In the genomic region with DNA sequence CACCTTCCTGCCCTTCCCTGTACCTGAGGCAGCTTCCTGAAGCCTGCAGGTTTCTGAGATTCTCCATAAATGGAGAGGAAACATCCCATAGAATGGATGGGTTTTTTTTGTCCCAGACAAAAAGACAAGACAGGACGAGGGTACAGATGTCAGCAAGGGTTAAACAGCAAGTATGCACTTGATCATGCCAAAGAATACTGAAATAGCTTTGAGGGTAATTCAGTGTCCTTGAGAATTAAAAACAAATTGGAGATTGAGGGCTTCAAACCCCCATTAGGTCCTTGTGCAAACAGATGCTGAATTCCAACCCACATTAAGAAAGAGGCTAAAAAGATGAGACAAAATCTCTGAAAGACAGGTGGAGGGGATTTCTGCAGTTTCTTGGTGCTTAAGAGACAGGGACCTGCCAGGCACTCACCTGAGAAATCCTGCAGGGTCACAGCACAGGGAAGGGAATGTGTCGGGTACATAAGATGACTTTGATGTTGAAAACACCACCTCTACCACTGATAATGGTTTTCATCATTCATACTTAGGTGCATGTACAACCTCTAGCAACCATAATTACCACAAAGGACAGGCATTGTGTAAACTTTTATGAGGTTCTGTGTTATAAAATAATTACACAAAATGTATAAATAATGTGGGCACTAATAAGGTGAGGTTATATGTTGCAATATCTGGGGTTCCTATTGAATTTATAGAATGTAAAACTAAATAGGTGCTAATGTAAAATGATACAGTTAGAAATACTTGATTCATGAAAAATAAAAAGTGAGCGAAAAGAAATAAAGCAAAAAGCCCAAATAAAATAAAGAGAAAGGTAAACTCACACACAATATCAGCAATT, we compare ENCODE assay signal across 26 cellular contexts.
"Had no signal": no experiment of that assay in that cellular context is flagged by ENCODE, and none has a peak within 500 bp of the region (broad histone marks: within the 10 kb centered on the region; RNA-seq: fewer than 3 reads in every experiment).

No MANE protein-coding gene starts in this region.

- H3K36me3 Mint-ChIP-seq: activated CD4-positive, alpha-beta memory T cell treated with anti-CD3 and anti-CD28 coated beads for 36 hours; activated naive CD8-positive, alpha-beta T cell had no signal

- H3K9me3 Mint-ChIP-seq: activated CD4-positive, alpha-beta memory T cell treated with anti-CD3 and anti-CD28 coated beads for 36 hours; activated T-helper 17 cell treated with anti-CD3 and anti-CD28 coated beads, Interleukin-2, amount 50 U/mL, for 72 hours had no signal

- H3K36me3 ChIP-seq: brain microvascular endothelial cell had no signal

- H3K4me3 Mint-ChIP-seq: activated CD4-positive, alpha-beta memory T cell treated with anti-CD3 and anti-CD28 coated beads for 36 hours; activated CD4-positive, alpha-beta T cell treated with anti-CD3 and anti-CD28 coated beads for 36 hours; activated CD4-positive, alpha-beta T cell treated with anti-CD3 and anti-CD28 coated beads, Interleukin-2, amount 10 ng/mL, durations not matched to agents 24 days and 14 days; activated CD8-positive, alpha-beta memory T cell treated with anti-CD3 and anti-CD28 coated beads, Interleukin-2, amount 10 ng/mL, durations not matched to agents 7 days and 5 days; activated CD8-positive, alpha-beta T cell treated with anti-CD3 and anti-CD28 coated beads, Interleukin-2, amount 10 ng/mL, durations not matched to agents 7 days and 5 days; activated naive CD8-positive, alpha-beta T cell; activated T-cell treated with anti-CD3 and anti-CD28 coated beads, Interleukin-2, amount 50 U/mL, for 72 hours; activated T-helper 17 cell treated with anti-CD3 and anti-CD28 coated beads, Interleukin-2, amount 50 U/mL, for 72 hours had no signal

- H3K27ac Mint-ChIP-seq: activated CD4-positive, alpha-beta memory T cell treated with anti-CD3 and anti-CD28 coated beads for 36 hours; activated CD4-positive, alpha-beta T cell treated with anti-CD3 and anti-CD28 coated beads for 36 hours; activated CD4-positive, alpha-beta T cell treated with anti-CD3 and anti-CD28 coated beads, Interleukin-2, amount 10 ng/mL, durations not matched to agents 24 days and 14 days; activated CD8-positive, alpha-beta memory T cell treated with anti-CD3 and anti-CD28 coated beads, Interleukin-2, amount 10 ng/mL, durations not matched to agents 7 days and 5 days; activated CD8-positive, alpha-beta T cell treated with anti-CD3 and anti-CD28 coated beads, Interleukin-2, amount 10 ng/mL, durations not matched to agents 7 days and 5 days; activated naive CD8-positive, alpha-beta T cell; activated T-cell treated with anti-CD3 and anti-CD28 coated beads, Interleukin-2, amount 50 U/mL, for 72 hours; activated T-helper 17 cell treated with anti-CD3 and anti-CD28 coated beads, Interleukin-2, amount 50 U/mL, for 72 hours had no signal

- ATAC-seq: activated CD4-positive, alpha-beta T cell treated with anti-CD3 and anti-CD28 coated beads for 36 hours; activated CD8-positive, alpha-beta memory T cell treated with anti-CD3 and anti-CD28 coated beads, Interleukin-2, amount 10 ng/mL, durations not matched to agents 7 days and 5 days; activated CD8-positive, alpha-beta T cell treated with anti-CD3 and anti-CD28 coated beads, Interleukin-2, amount 10 ng/mL, durations not matched to agents 7 days and 5 days; activated T-cell treated with anti-CD3 and anti-CD28 coated beads, Interleukin-2, amount 50 U/mL, for 72 hours; activated T-helper 17 cell treated with anti-CD3 and anti-CD28 coated beads, Interleukin-2, amount 50 U/mL, for 72 hours had no signal

- DNase-seq: activated CD4-positive, alpha-beta memory T cell treated with anti-CD3 and anti-CD28 coated beads for 36 hours; activated CD4-positive, alpha-beta T cell treated with anti-CD3 and anti-CD28 coated beads for 36 hours; activated CD4-positive, alpha-beta T cell treated with anti-CD3 and anti-CD28 coated beads, Interleukin-2, amount 10 ng/mL, durations not matched to agents 24 days and 14 days; activated CD4-positive, CD25-positive, alpha-beta regulatory T cell; activated CD4-positive, CD25-positive, alpha-beta regulatory T cell treated with anti-CD3 and anti-CD28 coated beads, Interleukin-2, amount 50 U/mL, for 72 hours; activated CD8-positive, alpha-beta memory T cell treated with anti-CD3 and anti-CD28 coated beads, Interleukin-2, amount 10 ng/mL, durations not matched to agents 7 days and 5 days; activated CD8-positive, alpha-beta memory T cell treated with anti-CD3 and anti-CD28 coated beads, Interleukin-2, amount 50 U/mL, for 4 hours; activated CD8-positive, alpha-beta T cell treated with anti-CD3 and anti-CD28 coated beads, Interleukin-2, amount 10 ng/mL, durations not matched to agents 7 days and 5 days; activated effector memory CD4-positive, alpha-beta T cell treated with Interleukin-2 at 50 U/mL for 16 hours; activated gamma-delta T cell treated with Interleukin-2 at 50 U/mL for 16 hours; activated naive CD4-positive, alpha-beta T cell treated with anti-CD3 and anti-CD28 coated beads, Interleukin-2, amount 50 U/mL, for 16 hours; activated naive CD4-positive, alpha-beta T cell treated with Interleukin-2 at 50 U/mL for 16 hours; activated T-cell treated with anti-CD3 and anti-CD28 coated beads, Interleukin-2, amount 50 U/mL, for 1 hour; activated T-cell treated with anti-CD3 and anti-CD28 coated beads, Interleukin-2, amount 50 U/mL, for 72 hours; amniotic stem cell; anterior cingulate cortex; brain microvascular endothelial cell; cortex of kidney; dermis blood vessel endothelial cell; effector CD4-positive, alpha-beta T cell; foreskin fibroblast; hippocampal formation; T-helper 2 cell had no signal

- H3K27ac ChIP-seq: brain microvascular endothelial cell, epithelial cell of prostate had no signal
